1 cellular context compared by ENCODE assay signal in the genomic region with DNA sequence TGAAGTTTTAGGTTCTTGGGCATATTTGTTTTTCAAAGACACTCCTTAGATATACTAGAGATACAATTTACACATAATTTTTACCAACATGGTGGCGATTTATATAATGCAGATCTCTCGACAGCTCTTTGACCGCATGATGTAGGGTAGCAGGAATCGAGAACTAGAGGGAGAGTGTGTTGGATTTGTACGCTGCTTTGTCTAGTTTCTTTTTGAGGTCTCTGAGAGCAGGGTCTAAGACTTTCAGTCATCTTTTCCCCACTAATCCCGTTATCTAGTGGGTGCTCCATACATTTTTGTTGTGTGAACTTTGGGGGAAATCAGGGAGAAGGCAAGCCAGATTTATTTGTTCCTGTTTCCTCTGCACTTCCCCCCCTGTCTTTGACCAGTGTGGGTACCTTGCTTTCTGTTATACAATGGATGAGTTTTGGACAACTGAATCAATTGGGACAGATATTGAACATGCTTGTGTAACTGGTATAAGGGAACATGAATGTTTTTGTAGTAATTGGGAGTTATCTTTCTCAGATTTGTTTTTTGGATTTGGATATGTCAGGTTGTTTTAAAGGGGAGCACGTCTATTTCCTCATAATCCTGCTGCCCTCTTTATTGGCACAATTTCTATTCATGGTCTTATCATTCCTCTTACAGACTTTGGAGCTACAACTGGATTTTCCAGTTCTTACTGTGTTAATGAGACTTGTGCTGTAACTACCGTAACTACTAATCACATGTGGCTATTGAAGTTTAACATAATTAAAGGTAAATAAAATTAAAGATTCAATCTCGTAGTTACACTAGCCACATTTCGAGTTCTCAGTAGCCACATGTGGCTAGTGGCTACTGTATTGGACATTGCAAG.
TF ChIP-seq lines count a peak whose summit lies in the region.

No MANE protein-coding gene starts in this region.

TF ChIP-seq in GM23338, 12 proteins besides CTCF, POLR2A, EP300 and RAD21 (continued from another document):
- TF ChIP-seq REST (IDR thresholded peaks at IDR 0.05; ENCODE audit: unreplicated experiment) (no peak), EZH2 (IDR thresholded peaks at IDR 0.05; ENCODE audit: low read depth, unreplicated experiment) (no peak), STAT1 (IDR thresholded peaks at IDR 0.05; ENCODE audit: unreplicated experiment) (no peak), ZNF114 (CRISPR knock-in tag; IDR thresholded peaks at IDR 0.05) (no peak), JUNB (IDR thresholded peaks at IDR 0.05; ENCODE audit: unreplicated experiment) (no peak), POLR2AphosphoS5 (IDR thresholded peaks at IDR 0.05; ENCODE audit: low read depth) (no peak), EZH2phosphoT487 (IDR thresholded peaks at IDR 0.05; ENCODE audit: unreplicated experiment) (no peak)
- TF ChIP-seq, protein P1, sequence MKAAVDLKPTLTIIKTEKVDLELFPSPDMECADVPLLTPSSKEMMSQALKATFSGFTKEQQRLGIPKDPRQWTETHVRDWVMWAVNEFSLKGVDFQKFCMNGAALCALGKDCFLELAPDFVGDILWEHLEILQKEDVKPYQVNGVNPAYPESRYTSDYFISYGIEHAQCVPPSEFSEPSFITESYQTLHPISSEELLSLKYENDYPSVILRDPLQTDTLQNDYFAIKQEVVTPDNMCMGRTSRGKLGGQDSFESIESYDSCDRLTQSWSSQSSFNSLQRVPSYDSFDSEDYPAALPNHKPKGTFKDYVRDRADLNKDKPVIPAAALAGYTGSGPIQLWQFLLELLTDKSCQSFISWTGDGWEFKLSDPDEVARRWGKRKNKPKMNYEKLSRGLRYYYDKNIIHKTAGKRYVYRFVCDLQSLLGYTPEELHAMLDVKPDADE (IDR thresholded peaks at IDR 0.05) = no peak
